Comparison of ENCODE assay signal across 8 cellular contexts in genomic region chr6:116536216-116536621, GRCh38. TPM values are rescaled to one million over a fixed set of nuclear protein-coding genes. Genes with fewer than 3 reads are reported as not detected.
A peak's percentile ranks its signal among the peaks of the same experiment; 100 is the strongest.
DNase-seq lines count a peak whose midpoint lies in the region; ATAC-seq and TF ChIP-seq lines count a peak whose summit lies in the region.

No MANE protein-coding gene starts in this region.

- CTCF ChIA-PET in activated CD8-positive, alpha-beta T cell treated with anti-CD3 and anti-CD28 coated beads for 36 hours (lab: Charles Lee) = interaction anchor here (0.9 to 4.5 kb wide), 8 partner anchors 17 to 268 kb away, joined by 3 to 69 read pairs (median 11); partner anchors contain the start of genes CALHM4 and TSPYL1

- intact Hi-C loops in activated CD8-positive, alpha-beta T cell treated with anti-CD3 and anti-CD28 coated beads for 36 hours (cut with micrococcal nuclease) = loop anchor here (5.0 kb wide), 1 partner anchor 311 kb away; no protein-coding TSS in a partner anchor

- DNase-seq in NCI-H510A treated with DMSO at 0.1 percent for 48 hours (lab: John Stamatoyannopoulos, UW) (peak; percentile 55), NCI-H510A (lab: John Stamatoyannopoulos, UW) (no peak), H4 (ENCODE audit: low spot score) (peak; percentile 32), NCI-H2081 treated with DMSO at 0.1 percent for 48 hours (lab: John Stamatoyannopoulos, UW) (peak; percentile 9), globus pallidus (ENCODE audit: low spot score) (peak; percentile 51), renal cortical epithelial cell (ENCODE audit: low read depth) (peak; percentile 76)
- peak; percentile 12 for DNase-seq in activated CD8-positive, alpha-beta T cell treated with anti-CD3 and anti-CD28 coated beads for 36 hours
- no peak for DNase-seq in T-helper 2 cell treated with Interferon-gamma antibody and Interleukin-4, amounts not matched to agents 5 μg/mL and 100 μg/mL, for 36 hours (ENCODE audit: low spot score)

- H3K27me3 Mint-ChIP-seq in activated CD8-positive, alpha-beta T cell treated with anti-CD3 and anti-CD28 coated beads for 36 hours = peaks cover 15% of the 10 kb centered on the region
- peaks cover 36% of the 10 kb centered on the region for H3K27me3 Mint-ChIP-seq in T-helper 2 cell treated with Interferon-gamma antibody and Interleukin-4, amounts not matched to agents 5 μg/mL and 100 μg/mL, for 36 hours (ENCODE audit: low read depth)

- H3K27ac Mint-ChIP-seq in activated CD8-positive, alpha-beta T cell treated with anti-CD3 and anti-CD28 coated beads for 36 hours = no peak overlapping the region
- H3K27ac Mint-ChIP-seq in T-helper 2 cell treated with Interferon-gamma antibody and Interleukin-4, amounts not matched to agents 5 μg/mL and 100 μg/mL, for 36 hours = no peak overlapping the region

- peak; percentile 65 for TF ChIP-seq CTCF in activated CD8-positive, alpha-beta T cell treated with anti-CD3 and anti-CD28 coated beads for 36 hours (IDR thresholded peaks at IDR 0.05)

- H3K4me3 Mint-ChIP-seq in activated CD8-positive, alpha-beta T cell treated with anti-CD3 and anti-CD28 coated beads for 36 hours = no peak overlapping the region
- no peak overlapping the region for H3K4me3 Mint-ChIP-seq in T-helper 2 cell treated with Interferon-gamma antibody and Interleukin-4, amounts not matched to agents 5 μg/mL and 100 μg/mL, for 36 hours

- no peaks in the 10 kb centered on the region for H3K9me3 Mint-ChIP-seq in activated CD8-positive, alpha-beta T cell treated with anti-CD3 and anti-CD28 coated beads for 36 hours
- H3K9me3 Mint-ChIP-seq in T-helper 2 cell treated with Interferon-gamma antibody and Interleukin-4, amounts not matched to agents 5 μg/mL and 100 μg/mL, for 36 hours = no peaks in the 10 kb centered on the region

- ATAC-seq in activated CD8-positive, alpha-beta T cell treated with anti-CD3 and anti-CD28 coated beads for 36 hours = peak; percentile 67

- POLR2A ChIA-PET in activated CD8-positive, alpha-beta T cell treated with anti-CD3 and anti-CD28 coated beads for 36 hours (lab: Charles Lee) = no interaction called here

- no peaks in the 10 kb centered on the region for H3K36me3 Mint-ChIP-seq in activated CD8-positive, alpha-beta T cell treated with anti-CD3 and anti-CD28 coated beads for 36 hours (ENCODE audit: low read depth)
- no peaks in the 10 kb centered on the region for H3K36me3 Mint-ChIP-seq in T-helper 2 cell treated with Interferon-gamma antibody and Interleukin-4, amounts not matched to agents 5 μg/mL and 100 μg/mL, for 36 hours (ENCODE audit: low read depth)

- no peaks in the 10 kb centered on the region for H3K4me1 Mint-ChIP-seq in activated CD8-positive, alpha-beta T cell treated with anti-CD3 and anti-CD28 coated beads for 36 hours (ENCODE audit: low read depth)
- no peaks in the 10 kb centered on the region for H3K4me1 Mint-ChIP-seq in T-helper 2 cell treated with Interferon-gamma antibody and Interleukin-4, amounts not matched to agents 5 μg/mL and 100 μg/mL, for 36 hours (ENCODE audit: low read depth)

RNA-seq across cellular contexts. Expression of gene TRAPPC3L, which starts 9.3 kb away (rescaled TPM):
- 0.17 TPM in 1 of 2 replicates, not detected in the other for total RNA-seq in H4 (2014; rRNA removed; shearing (Covaris generic))
- total RNA-seq in activated CD8-positive, alpha-beta T cell treated with anti-CD3 and anti-CD28 coated beads for 36 hours = not detected
- total RNA-seq in renal cortical epithelial cell = not detected in 2 replicates

RNA-seq across cellular contexts. Expression of gene CALHM4, which starts 17.3 kb away (rescaled TPM):
- 0.39 TPM in 1 of 2 replicates, not detected in the other for total RNA-seq in H4 (2014; rRNA removed; shearing (Covaris generic))
- not detected for total RNA-seq in activated CD8-positive, alpha-beta T cell treated with anti-CD3 and anti-CD28 coated beads for 36 hours
- total RNA-seq in renal cortical epithelial cell = not detected in 2 replicates

RNA-seq across cellular contexts. Expression of gene CALHM5, which starts 24.8 kb away (rescaled TPM):
- total RNA-seq in H4 (2014; rRNA removed; shearing (Covaris generic)) = 7.1 and 8.7 TPM in 2 replicates
- total RNA-seq in activated CD8-positive, alpha-beta T cell treated with anti-CD3 and anti-CD28 coated beads for 36 hours = not detected
- 0.17 and 0.40 TPM in 2 replicates for total RNA-seq in renal cortical epithelial cell

RNA-seq across cellular contexts. Expression of gene RWDD1, which starts 35.1 kb away (rescaled TPM):
- total RNA-seq in H4 (2014; rRNA removed; shearing (Covaris generic)) = 31.0 and 32.5 TPM in 2 replicates
- 10 to 100 TPM; 44.3 to 46.0 TPM for total RNA-seq in activated CD8-positive, alpha-beta T cell treated with anti-CD3 and anti-CD28 coated beads for 36 hours
- 23.4 and 26.2 TPM in 2 replicates for total RNA-seq in renal cortical epithelial cell

Comparison
In these comparisons a context has a peak if more than half of its experiments do, and no peak if none do; other contexts are left out.
1. DNase-seq: peak in NCI-H510A treated with DMSO at 0.1 percent for 48 hours (single experiment), H4 (single experiment), NCI-H2081 treated with DMSO at 0.1 percent for 48 hours (single experiment), activated CD8-positive, alpha-beta T cell treated with anti-CD3 and anti-CD28 coated beads for 36 hours (single experiment), globus pallidus (single experiment) and renal cortical epithelial cell (single experiment); none in NCI-H510A (single experiment) and T-helper 2 cell treated with Interferon-gamma antibody and Interleukin-4, amounts not matched to agents 5 μg/mL and 100 μg/mL, for 36 hours (single experiment).